25 cellular contexts compared by ENCODE assay signal in the genomic region with DNA sequence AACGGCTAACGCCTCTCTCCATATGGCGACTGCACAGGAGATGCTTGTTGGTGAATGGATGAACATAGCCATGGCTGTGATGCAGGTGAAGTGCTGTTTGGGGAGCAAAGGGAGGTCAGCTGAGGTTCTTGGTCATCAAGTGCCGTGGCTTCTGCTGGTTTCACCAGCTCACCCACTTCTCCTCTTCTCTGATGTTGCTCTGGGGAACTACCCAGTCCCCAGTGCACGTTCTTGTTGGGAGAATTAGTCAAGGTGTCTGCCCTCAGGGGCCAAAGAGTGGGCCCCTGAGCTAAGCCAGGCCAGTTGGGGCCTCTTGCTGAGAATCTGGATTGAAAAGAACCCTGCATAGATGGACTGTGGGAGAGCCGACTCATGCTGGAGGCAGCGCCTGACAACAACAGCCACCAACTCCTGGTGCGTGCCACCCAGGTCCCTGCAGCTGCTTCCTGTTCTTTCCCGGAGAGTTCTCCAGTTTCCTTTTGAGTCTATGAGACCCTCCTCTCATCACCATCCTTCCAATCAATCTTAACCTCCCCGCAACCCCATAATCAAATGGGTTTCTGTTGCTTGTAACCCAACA. TPM values are rescaled to one million over a fixed set of nuclear protein-coding genes. Genes with fewer than 3 reads are reported as not detected.
DNase-seq lines count a peak whose midpoint lies in the region; ATAC-seq and TF ChIP-seq lines count a peak whose summit lies in the region.
"Had no signal": no experiment of that assay in that cellular context is flagged by ENCODE, and none has a peak within 500 bp of the region (broad histone marks: within the 10 kb centered on the region; RNA-seq: fewer than 3 reads in every experiment).

No MANE protein-coding gene starts in this region.

- no peak overlapping the region for H3K9ac ChIP-seq in BLaER1 treated with 17β-estradiol and CSF1 and Interleukin-3, amounts not matched to agents 10 nM and 100 nM

- TF ChIP-seq EP300 in suprapubic skin (IDR thresholded peaks at IDR 0.05): no peak

- no peak for TF ChIP-seq CTCF in suprapubic skin (IDR thresholded peaks at IDR 0.05)

- peaks cover 0 to 12% (median 6%) of the 10 kb centered on the region in 10 experiments; a peak in 10 of 20 replicates for H3K4me1 ChIP-seq in BLaER1 treated with 17β-estradiol and CSF1 and Interleukin-3, amounts not matched to agents 10 nM and 100 nM
- no peaks in the 10 kb centered on the region for H3K4me1 ChIP-seq in suprapubic skin
- H3K4me1 ChIP-seq: BE2C had no signal

- no peaks in the 10 kb centered on the region for H3K9me3 Mint-ChIP-seq in naive thymus-derived CD8-positive, alpha-beta T cell
- H3K9me3 Mint-ChIP-seq: GM23338, H9 had no signal

- H3K9me3 ChIP-seq in BLaER1 treated with 17β-estradiol and CSF1 and Interleukin-3, amounts not matched to agents 10 nM and 100 nM (replicated peaks in 1 of 11): no peaks in the 10 kb centered on the region
- no peaks in the 10 kb centered on the region for H3K9me3 ChIP-seq in suprapubic skin
- H3K9me3 ChIP-seq: A549, BE2C had no signal

- H3K27me3 ChIP-seq in BLaER1 treated with 17β-estradiol and CSF1 and Interleukin-3, amounts not matched to agents 10 nM and 100 nM: no peaks in the 10 kb centered on the region
- no peaks in the 10 kb centered on the region for H3K27me3 ChIP-seq in suprapubic skin
- H3K27me3 ChIP-seq: BE2C had no signal

- POLR2A ChIA-PET in naive thymus-derived CD8-positive, alpha-beta T cell (lab: Charles Lee): no interaction called here

- peak overlapping the region in 6 of 11 experiments; percentile 1 to 30 (median 14); a peak in 5 of 22 replicates for H3K4me2 ChIP-seq in BLaER1 treated with 17β-estradiol and CSF1 and Interleukin-3, amounts not matched to agents 10 nM and 100 nM
- H3K4me2 ChIP-seq: A549, GM23338 had no signal

- H3K4me1 Mint-ChIP-seq in naive thymus-derived CD8-positive, alpha-beta T cell: no peaks in the 10 kb centered on the region
- H3K4me1 Mint-ChIP-seq: CD4-positive, alpha-beta memory T cell; GM23338 had no signal

- H3K27ac ChIP-seq in BLaER1 treated with 17β-estradiol and CSF1 and Interleukin-3, amounts not matched to agents 10 nM and 100 nM: no peak overlapping the region
- no peak overlapping the region for H3K27ac ChIP-seq in suprapubic skin
- H3K27ac ChIP-seq: A549 had no signal

- TF ChIP-seq POLR2A in suprapubic skin (IDR thresholded peaks at IDR 0.05): no peak

- H3K27me3 Mint-ChIP-seq in naive thymus-derived CD8-positive, alpha-beta T cell: peaks cover 7 to 26% (median 11%) of the 10 kb centered on the region in 5 donors

- ATAC-seq in naive thymus-derived CD8-positive, alpha-beta T cell: no peak
- ATAC-seq: A549, GM23338, HCT116 had no signal

- 81% methylated on average over 10 of the region's 10 CpGs for WGBS in suprapubic skin

- H3K4me3 Mint-ChIP-seq in naive thymus-derived CD8-positive, alpha-beta T cell: no peak overlapping the region
- H3K4me3 Mint-ChIP-seq: CD4-positive, alpha-beta memory T cell; GM23338; H9 had no signal

- H3K4me3 ChIP-seq in BLaER1 treated with 17β-estradiol and CSF1 and Interleukin-3, amounts not matched to agents 10 nM and 100 nM: no peak overlapping the region
- no peak overlapping the region for H3K4me3 ChIP-seq in suprapubic skin
- H3K4me3 ChIP-seq: A549, GM23338 had no signal

- no peaks in the 10 kb centered on the region for H3K36me3 Mint-ChIP-seq in naive thymus-derived CD8-positive, alpha-beta T cell
- H3K36me3 Mint-ChIP-seq: CD4-positive, alpha-beta memory T cell had no signal

- H3K36me3 ChIP-seq in BLaER1 treated with 17β-estradiol and CSF1 and Interleukin-3, amounts not matched to agents 10 nM and 100 nM: no peaks in the 10 kb centered on the region
- peaks cover 8% of the 10 kb centered on the region for H3K36me3 ChIP-seq in suprapubic skin
- H3K36me3 ChIP-seq: BE2C had no signal

- no peak overlapping the region for H3K27ac Mint-ChIP-seq in naive thymus-derived CD8-positive, alpha-beta T cell
- H3K27ac Mint-ChIP-seq: CD4-positive, alpha-beta memory T cell; GM23338; H9 had no signal

- DNase-seq in NCI-H146 treated with DMSO at 0.1 percent for 48 hours (lab: John Stamatoyannopoulos, UW; ENCODE audit: unreplicated experiment) (peak; percentile 22), mesenteric fat pad (ENCODE audit: low spot score) (peak; percentile 24), suprapubic skin (ENCODE audit: low spot score in 2 of 2) (peak; percentile 24 to 56), SKM-1 (lab: John Stamatoyannopoulos, UW; ENCODE audit: unreplicated experiment) (no peak), glomerular visceral epithelial cell (ENCODE audit: extremely low spot score) (no peak)
- DNase-seq in naive thymus-derived CD8-positive, alpha-beta T cell: no peak
- DNase-seq: 8988T; ACHN; AML-193; BE2C; C1 segment of cervical spinal cord; Calu3; CD4-positive, alpha-beta memory T cell; COR-L47; DMS53; DMS79 treated with DMSO at 0.1 percent for 48 hours; GF-D8; H9 had no signal

- H4K20me1 ChIP-seq in BLaER1 treated with 17β-estradiol and CSF1 and Interleukin-3, amounts not matched to agents 10 nM and 100 nM: no peaks in the 10 kb centered on the region

RNA-seq across cellular contexts. Expression of a gene that starts 3.0 kb away (rescaled TPM):
- total RNA-seq in mesenteric fat pad: not detected
- 10 to 100 TPM in 1 of 4 donors, 1 to 10 TPM in 2, under 1 TPM in 1; 0.85 to 10.2 (median 5.1) TPM for total RNA-seq in suprapubic skin
- not detected for total RNA-seq in naive thymus-derived CD8-positive, alpha-beta T cell
- polyA plus RNA-seq in naive thymus-derived CD8-positive, alpha-beta T cell: not detected
- total RNA-seq: CD4-positive, alpha-beta memory T cell; Daoy; G401; GM23338; H4; H9 had no signal
- polyA plus RNA-seq: GM23338 had no signal

Comparison
In these comparisons a context has a peak if more than half of its experiments do, and no peak if none do; other contexts are left out.
1. DNase-seq: peak in NCI-H146 treated with DMSO at 0.1 percent for 48 hours (single experiment), mesenteric fat pad (single experiment) and suprapubic skin (2 of 2); none in naive thymus-derived CD8-positive, alpha-beta T cell (0 of 10), SKM-1 (single experiment) and glomerular visceral epithelial cell (single experiment).